In the genomic region with DNA sequence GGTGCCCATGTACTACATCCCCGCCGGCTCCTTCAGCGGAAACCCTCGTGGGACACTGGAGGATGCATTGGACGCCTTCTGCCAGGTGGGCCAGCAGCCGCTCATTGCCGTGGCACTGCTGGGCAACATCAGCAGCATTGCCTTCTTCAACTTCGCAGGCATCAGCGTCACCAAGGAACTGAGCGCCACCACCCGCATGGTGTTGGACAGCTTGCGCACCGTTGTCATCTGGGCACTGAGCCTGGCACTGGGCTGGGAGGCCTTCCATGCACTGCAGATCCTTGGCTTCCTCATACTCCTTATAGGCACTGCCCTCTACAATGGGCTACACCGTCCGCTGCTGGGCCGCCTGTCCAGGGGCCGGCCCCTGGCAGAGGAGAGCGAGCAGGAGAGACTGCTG, we compare ENCODE assay signal across 1 cellular context.
TF ChIP-seq lines count a peak whose summit lies in the region.

No MANE protein-coding gene starts in this region.

TF ChIP-seq in A549, 52 proteins besides CTCF, POLR2A, EP300 and RAD21:
- no peak for TF ChIP-seq KDM1A (IDR thresholded peaks at IDR 0.05; ENCODE audit: low read depth)
- no peak for TF ChIP-seq MYC (IDR thresholded peaks at IDR 0.05; ENCODE audit: borderline replicate concordance, low read length)
- no peak for TF ChIP-seq PHF8 (IDR thresholded peaks at IDR 0.05; ENCODE audit: borderline replicate concordance, low read depth)
- TF ChIP-seq, protein P1, sequence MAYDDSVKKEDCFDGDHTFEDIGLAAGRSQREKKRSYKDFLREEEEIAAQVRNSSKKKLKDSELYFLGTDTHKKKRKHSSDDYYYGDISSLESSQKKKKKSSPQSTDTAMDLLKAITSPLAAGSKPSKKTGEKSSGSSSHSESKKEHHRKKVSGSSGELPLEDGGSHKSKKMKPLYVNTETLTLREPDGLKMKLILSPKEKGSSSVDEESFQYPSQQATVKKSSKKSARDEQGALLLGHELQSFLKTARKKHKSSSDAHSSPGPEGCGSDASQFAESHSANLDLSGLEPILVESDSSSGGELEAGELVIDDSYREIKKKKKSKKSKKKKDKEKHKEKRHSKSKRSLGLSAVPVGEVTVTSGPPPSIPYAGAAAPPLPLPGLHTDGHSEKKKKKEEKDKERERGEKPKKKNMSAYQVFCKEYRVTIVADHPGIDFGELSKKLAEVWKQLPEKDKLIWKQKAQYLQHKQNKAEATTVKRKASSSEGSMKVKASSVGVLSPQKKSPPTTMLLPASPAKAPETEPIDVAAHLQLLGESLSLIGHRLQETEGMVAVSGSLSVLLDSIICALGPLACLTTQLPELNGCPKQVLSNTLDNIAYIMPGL (CRISPR knock-in tag; IDR thresholded peaks at IDR 0.05; ENCODE audit: borderline replicate concordance): no peak
- no peak for TF ChIP-seq CHD2 (IDR thresholded peaks at IDR 0.05; ENCODE audit: low read length, partially characterized antibody)
- TF ChIP-seq, protein P2, sequence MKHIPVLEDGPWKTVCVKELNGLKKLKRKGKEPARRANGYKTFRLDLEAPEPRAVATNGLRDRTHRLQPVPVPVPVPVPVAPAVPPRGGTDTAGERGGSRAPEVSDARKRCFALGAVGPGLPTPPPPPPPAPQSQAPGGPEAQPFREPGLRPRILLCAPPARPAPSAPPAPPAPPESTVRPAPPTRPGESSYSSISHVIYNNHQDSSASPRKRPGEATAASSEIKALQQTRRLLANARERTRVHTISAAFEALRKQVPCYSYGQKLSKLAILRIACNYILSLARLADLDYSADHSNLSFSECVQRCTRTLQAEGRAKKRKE (CRISPR knock-in tag; IDR thresholded peaks at IDR 0.05; ENCODE audit: low read depth): no peak
- no peak for TF ChIP-seq RFX5 (IDR thresholded peaks at IDR 0.05)
- no peak for TF ChIP-seq HOXB5 (CRISPR knock-in tag; IDR thresholded peaks at IDR 0.05)
- no peak for TF ChIP-seq FOXS1 (CRISPR knock-in tag; IDR thresholded peaks at IDR 0.05)
- no peak for TF ChIP-seq HDAC2 (IDR thresholded peaks at IDR 0.05)
- TF ChIP-seq, protein P3, sequence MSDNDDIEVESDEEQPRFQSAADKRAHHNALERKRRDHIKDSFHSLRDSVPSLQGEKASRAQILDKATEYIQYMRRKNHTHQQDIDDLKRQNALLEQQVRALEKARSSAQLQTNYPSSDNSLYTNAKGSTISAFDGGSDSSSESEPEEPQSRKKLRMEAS (IDR thresholded peaks at IDR 0.05): no peak
- no peak for TF ChIP-seq ZFP36 (IDR thresholded peaks at IDR 0.05; ENCODE audit: borderline replicate concordance, partially characterized antibody)
TF ChIP-seq in A549: peak in this region for 0.
